In the genomic region with DNA sequence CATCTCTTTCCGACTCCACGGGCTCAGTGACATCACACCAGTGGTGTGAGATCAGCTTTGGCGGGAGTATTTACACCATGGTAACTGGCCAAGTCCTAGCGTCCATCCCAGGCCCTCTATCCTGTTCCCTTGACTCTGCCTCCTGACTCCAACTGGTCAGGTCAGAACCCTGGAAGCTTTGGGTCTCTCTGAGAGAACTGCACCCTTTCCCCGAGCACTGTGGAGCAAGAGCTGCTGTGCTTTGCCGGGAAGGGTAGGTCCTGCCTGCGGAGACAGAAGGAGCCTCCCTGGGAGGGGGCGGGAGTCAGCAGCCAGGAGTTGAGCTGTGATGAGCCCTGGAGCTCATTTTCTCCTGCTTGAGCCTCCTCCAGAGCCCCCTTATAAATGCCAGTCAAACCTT, we compare ENCODE assay signal across 20 cellular contexts.
DNase-seq lines count a peak whose midpoint lies in the region; ATAC-seq and TF ChIP-seq lines count a peak whose summit lies in the region.
"Had no signal": no experiment of that assay in that cellular context is flagged by ENCODE, and none has a peak within 500 bp of the region (broad histone marks: within the 10 kb centered on the region; RNA-seq: fewer than 3 reads in every experiment).

No MANE protein-coding gene starts in this region.

- H3K4me2 ChIP-seq in neural progenitor cell: peak overlapping the region; percentile 65
- H3K4me2 ChIP-seq: BLaER1 had no signal

- no peak overlapping the region for H2AFZ ChIP-seq in neural progenitor cell (replicated peaks)

- H3K36me3 ChIP-seq in RWPE2 (ENCODE audit: low read depth) (no peaks in the 10 kb centered on the region), ectodermal cell (ENCODE audit: control insufficient read depth, insufficient read depth, low read length) (no peaks in the 10 kb centered on the region), neural progenitor cell (no peaks in the 10 kb centered on the region), suprapubic skin (no peaks in the 10 kb centered on the region)
- H3K36me3 ChIP-seq: BLaER1 had no signal

- no peaks in the 10 kb centered on the region for H3K79me2 ChIP-seq in neural progenitor cell (ENCODE audit: low read depth)

- H3K4me1 ChIP-seq in RWPE2 (ENCODE audit: insufficient read depth, poor library complexity, severe bottlenecking): no peaks in the 10 kb centered on the region
- peaks cover 41% of the 10 kb centered on the region for H3K4me1 ChIP-seq in ectodermal cell (ENCODE audit: control insufficient read depth, insufficient read depth, low read length)
- peaks cover 71% of the 10 kb centered on the region for H3K4me1 ChIP-seq in neural progenitor cell
- H3K4me1 ChIP-seq in suprapubic skin: no peaks in the 10 kb centered on the region

- no peak for TF ChIP-seq POLR2A in suprapubic skin (IDR thresholded peaks at IDR 0.05)

- WGBS in ectodermal cell, 2 experiments: 85 to 87% methylated on average over 8 of the region's 8 CpGs
- 96% methylated on average over 8 of the region's 8 CpGs for WGBS in suprapubic skin

- ATAC-seq in RWPE2 (ENCODE audit: low read depth): no peak
- no peak for ATAC-seq in stimulated activated effector memory CD8-positive, alpha-beta T cell treated with anti-CD3 and anti-CD28 coated beads, Interleukin-12 subunit alpha, Interleukin-12 subunit beta, amount 100 ng/mL, for 72 hours
- ATAC-seq: HCT116, Panc1, SK-N-SH treated with all-trans-retinoic acid at 6 μM for 48 hours had no signal

- H3K36me3 Mint-ChIP-seq in neural progenitor cell: peaks cover 5% of the 10 kb centered on the region
- no peaks in the 10 kb centered on the region for H3K36me3 Mint-ChIP-seq in stimulated activated effector memory CD8-positive, alpha-beta T cell treated with anti-CD3 and anti-CD28 coated beads, Interleukin-12 subunit alpha, Interleukin-12 subunit beta, amount 100 ng/mL, for 72 hours

- H3K9me3 ChIP-seq in RWPE2 (ENCODE audit: severe bottlenecking) (no peaks in the 10 kb centered on the region), ectodermal cell (ENCODE audit: control insufficient read depth, low read length) (no peaks in the 10 kb centered on the region), neural progenitor cell (ENCODE audit: low read depth) (no peaks in the 10 kb centered on the region), suprapubic skin (no peaks in the 10 kb centered on the region)

- peaks cover 62% of the 10 kb centered on the region for H3K4me1 Mint-ChIP-seq in neural progenitor cell
- no peaks in the 10 kb centered on the region for H3K4me1 Mint-ChIP-seq in stimulated activated effector memory CD8-positive, alpha-beta T cell treated with anti-CD3 and anti-CD28 coated beads, Interleukin-12 subunit alpha, Interleukin-12 subunit beta, amount 100 ng/mL, for 72 hours

- peak overlapping the region; percentile 58 for H3K4me3 Mint-ChIP-seq in neural progenitor cell
- H3K4me3 Mint-ChIP-seq in stimulated activated effector memory CD8-positive, alpha-beta T cell treated with anti-CD3 and anti-CD28 coated beads, Interleukin-12 subunit alpha, Interleukin-12 subunit beta, amount 100 ng/mL, for 72 hours: no peak overlapping the region
- H3K4me3 Mint-ChIP-seq: CD4-positive, alpha-beta T cell had no signal

- H3K27ac Mint-ChIP-seq in neural progenitor cell: peak overlapping the region; percentile 65
- no peak overlapping the region for H3K27ac Mint-ChIP-seq in stimulated activated effector memory CD8-positive, alpha-beta T cell treated with anti-CD3 and anti-CD28 coated beads, Interleukin-12 subunit alpha, Interleukin-12 subunit beta, amount 100 ng/mL, for 72 hours
- H3K27ac Mint-ChIP-seq: CD4-positive, alpha-beta T cell had no signal

- no peak overlapping the region for H3K27ac ChIP-seq in RWPE2 (ENCODE audit: poor library complexity, severe bottlenecking)
- peak overlapping the region; percentile 90 for H3K27ac ChIP-seq in ectodermal cell (ENCODE audit: insufficient read depth, low read depth, low read length, poor library complexity, severe bottlenecking)
- H3K27ac ChIP-seq in neural progenitor cell: peak overlapping the region; percentile 93
- H3K27ac ChIP-seq in suprapubic skin: no peak overlapping the region
- H3K27ac ChIP-seq: BLaER1 had no signal

- peaks cover 45% of the 10 kb centered on the region for H3F3A ChIP-seq in neural progenitor cell (ENCODE audit: low read depth)

- H3K27me3 Mint-ChIP-seq in neural progenitor cell (ENCODE audit: insufficient read depth, low read depth): peaks cover 26% of the 10 kb centered on the region
- H3K27me3 Mint-ChIP-seq: CD4-positive, alpha-beta T cell had no signal

- TF ChIP-seq EP300 in suprapubic skin (IDR thresholded peaks at IDR 0.05): no peak

- DNase-seq in RWPE2 (ENCODE audit: low spot score) (peak; percentile 29), neural progenitor cell (ENCODE audit: low spot score) (peak; percentile 39), suprapubic skin (ENCODE audit: low spot score in 2 of 2) (peak; percentile 22 to 40), NCI-H1930 (lab: John Stamatoyannopoulos, UW) (no peak), mucosa of gallbladder (ENCODE audit: low spot score) (no peak)
- DNase-seq in stimulated activated effector memory CD8-positive, alpha-beta T cell treated with anti-CD3 and anti-CD28 coated beads, Interleukin-12 subunit alpha, Interleukin-12 subunit beta, amount 100 ng/mL, for 72 hours (ENCODE audit: low spot score in 2 of 2): no peak
- DNase-seq: CD4-positive, alpha-beta T cell; COR-L47; DMS79; GOT3; Karpas-422; NCI-H1417; NCI-H1694 treated with DMSO at 0.1 percent for 48 hours; NCI-H446 treated with DMSO at 0.1 percent for 48 hours; NK-92 treated with Interleukin-12 subunit alpha and Interleukin-12 subunit beta, amount 100 ng/mL, for 24 hours had no signal

- H3K9ac ChIP-seq in neural progenitor cell: no peak overlapping the region
- H3K9ac ChIP-seq: BLaER1 had no signal

- TF ChIP-seq CTCF in RWPE2 (IDR thresholded peaks at IDR 0.05; ENCODE audit: poor library complexity, severe bottlenecking) (no peak), neural progenitor cell (IDR thresholded peaks at IDR 0.05) (no peak), suprapubic skin (IDR thresholded peaks at IDR 0.05) (no peak)

- H3K4me3 ChIP-seq in RWPE2 (ENCODE audit: severe bottlenecking) (no peak overlapping the region), ectodermal cell (ENCODE audit: insufficient read depth, low read depth, low read length) (no peak overlapping the region), neural progenitor cell (no peak overlapping the region), suprapubic skin (no peak overlapping the region)
- H3K4me3 ChIP-seq: BLaER1 had no signal

- H4K20me1 ChIP-seq in neural progenitor cell (ENCODE audit: low read depth): no peaks in the 10 kb centered on the region
- H4K20me1 ChIP-seq: BLaER1 had no signal

- H3K27me3 ChIP-seq in RWPE2 (ENCODE audit: insufficient read depth, poor library complexity, severe bottlenecking) (no peaks in the 10 kb centered on the region), ectodermal cell (ENCODE audit: control insufficient read depth, insufficient read depth, low read length, poor library complexity, severe bottlenecking) (no peaks in the 10 kb centered on the region), neural progenitor cell (no peaks in the 10 kb centered on the region), suprapubic skin (peaks cover 3% of the 10 kb centered on the region)
- H3K27me3 ChIP-seq: BLaER1 had no signal

- peaks cover 19% of the 10 kb centered on the region for H3K9me3 Mint-ChIP-seq in neural progenitor cell
- H3K9me3 Mint-ChIP-seq in stimulated activated effector memory CD8-positive, alpha-beta T cell treated with anti-CD3 and anti-CD28 coated beads, Interleukin-12 subunit alpha, Interleukin-12 subunit beta, amount 100 ng/mL, for 72 hours: no peaks in the 10 kb centered on the region
- H3K9me3 Mint-ChIP-seq: CD4-positive, alpha-beta T cell had no signal

Comparison
In these comparisons a context has a peak if more than half of its experiments do, and no peak if none do; other contexts are left out.
1. DNase-seq: peak in RWPE2 (single experiment), neural progenitor cell (single experiment) and suprapubic skin (2 of 2); none in NCI-H1930 (0 of 2), mucosa of gallbladder (single experiment) and stimulated activated effector memory CD8-positive, alpha-beta T cell treated with anti-CD3 and anti-CD28 coated beads, Interleukin-12 subunit alpha, Interleukin-12 subunit beta, amount 100 ng/mL, for 72 hours (0 of 2).
2. H3K27ac ChIP-seq: peak in ectodermal cell (single experiment) and neural progenitor cell (single experiment); none in RWPE2 (single experiment) and suprapubic skin (single experiment).